In genomic region chr19:55637534-55637933, GRCh38 we compare ENCODE assay signal across 19 cellular contexts. TPM values are rescaled to one million over a fixed set of nuclear protein-coding genes. Genes with fewer than 3 reads are reported as not detected.
DNase-seq lines count a peak whose midpoint lies in the region; ATAC-seq and TF ChIP-seq lines count a peak whose summit lies in the region.
"Had no signal": no experiment of that assay in that cellular context is flagged by ENCODE, and none has a peak within 500 bp of the region (broad histone marks: within the 10 kb centered on the region; RNA-seq: fewer than 3 reads in every experiment).

No MANE protein-coding gene starts in this region.

- no peaks in the 10 kb centered on the region for H3K36me3 ChIP-seq in CD4-positive, CD25-positive, alpha-beta regulatory T cell (ENCODE audit: control insufficient read depth, insufficient read depth, low read length)
- H3K36me3 ChIP-seq in DND-41 (ENCODE audit: insufficient read depth, low read length): peaks cover 3% of the 10 kb centered on the region
- H3K36me3 ChIP-seq: pancreas had no signal

- DNase-seq in CD4-positive, CD25-positive, alpha-beta regulatory T cell: no peak
- DNase-seq in DND-41: no peak
- no peak for DNase-seq in activated naive CD8-positive, alpha-beta T cell treated with anti-CD3 and anti-CD28 coated beads for 36 hours
- no peak for DNase-seq in natural killer cell
- DNase-seq in NCI-H2081 treated with DMSO at 0.1 percent for 48 hours (lab: John Stamatoyannopoulos, UW): no peak
- no peak for DNase-seq in central memory CD4-positive, alpha-beta T cell
- DNase-seq in NCI-H128 (lab: John Stamatoyannopoulos, UW; ENCODE audit: unreplicated experiment): no peak
- DNase-seq: activated CD8-positive, alpha-beta memory T cell treated with anti-CD3 and anti-CD28 coated beads, Interleukin-2, amount 50 U/mL, for 48 hours; anterior cingulate cortex; erythroblast; HCEC 1CT; OCI-M1; stimulated activated CD4-positive, alpha-beta T cell treated with anti-CD3 and anti-CD28 coated beads, Interleukin-12 subunit alpha, Interleukin-12 subunit beta, amount 100 ng/mL, for 4 hours; substantia nigra had no signal

- no peak overlapping the region for H2AFZ ChIP-seq in DND-41 (ENCODE audit: low read depth, low read length)

- intact Hi-C loops in natural killer cell (cut with micrococcal nuclease): loop anchor here (10.0 kb wide), 1 partner anchor 167 kb away; no protein-coding TSS in a partner anchor

- H3K27ac ChIP-seq in CD4-positive, CD25-positive, alpha-beta regulatory T cell (ENCODE audit: insufficient read depth, low read length, poor library complexity, severe bottlenecking): no peak overlapping the region
- H3K27ac ChIP-seq in DND-41 (ENCODE audit: low read length): no peak overlapping the region
- H3K27ac ChIP-seq: C4-2B, coronary artery, pancreas, SK-N-MC had no signal

- peaks cover 19% of the 10 kb centered on the region for H4K20me1 ChIP-seq in DND-41 (ENCODE audit: insufficient read depth, low read length)

- peaks cover 11% of the 10 kb centered on the region for H3K27me3 Mint-ChIP-seq in CD4-positive, CD25-positive, alpha-beta regulatory T cell
- peaks cover 6% of the 10 kb centered on the region for H3K27me3 Mint-ChIP-seq in activated naive CD8-positive, alpha-beta T cell treated with anti-CD3 and anti-CD28 coated beads for 36 hours
- no peaks in the 10 kb centered on the region for H3K27me3 Mint-ChIP-seq in natural killer cell (ENCODE audit: low read depth in 2 of 2)

- H3K9ac ChIP-seq in DND-41 (ENCODE audit: low read depth, low read length): no peak overlapping the region

- peak overlapping the region; percentile 58 to 100 (median 100) for H3K27ac Mint-ChIP-seq in CD4-positive, CD25-positive, alpha-beta regulatory T cell
- H3K27ac Mint-ChIP-seq in activated naive CD8-positive, alpha-beta T cell treated with anti-CD3 and anti-CD28 coated beads for 36 hours: peak overlapping the region; percentile 71
- H3K27ac Mint-ChIP-seq in natural killer cell: peak overlapping the region; percentile 100

- H3K4me2 ChIP-seq in DND-41 (ENCODE audit: insufficient read depth, low read length): peak overlapping the region; percentile 13

- no peak overlapping the region for H3K4me3 ChIP-seq in CD4-positive, CD25-positive, alpha-beta regulatory T cell (ENCODE audit: low read depth, low read length)
- H3K4me3 ChIP-seq in DND-41 (ENCODE audit: low read depth in 1 of 2, low read length in 2 of 2): no peak overlapping the region
- H3K4me3 ChIP-seq: coronary artery, pancreas, SK-N-MC had no signal

- ATAC-seq in CD4-positive, CD25-positive, alpha-beta regulatory T cell (ENCODE audit: low read depth in 2 of 2): no peak
- ATAC-seq in DND-41 (ENCODE audit: insufficient read depth, low read depth) (no peak), natural killer cell (no peak), GM18907 (IDR thresholded peaks at IDR 0.05; ENCODE audit: unreplicated experiment) (no peak)
- ATAC-seq: pancreas had no signal

- H3K4me3 Mint-ChIP-seq in CD4-positive, CD25-positive, alpha-beta regulatory T cell: peak overlapping the region; percentile 71 to 100 (median 92)
- peak overlapping the region; percentile 30 for H3K4me3 Mint-ChIP-seq in activated naive CD8-positive, alpha-beta T cell treated with anti-CD3 and anti-CD28 coated beads for 36 hours
- peak overlapping the region; percentile 62 for H3K4me3 Mint-ChIP-seq in natural killer cell

- H3K4me1 ChIP-seq in CD4-positive, CD25-positive, alpha-beta regulatory T cell (ENCODE audit: control insufficient read depth, insufficient read depth, low read length, poor library complexity, severe bottlenecking): peaks cover 71% of the 10 kb centered on the region
- H3K4me1 ChIP-seq in DND-41 (ENCODE audit: insufficient read depth, low read length): peaks cover 67% of the 10 kb centered on the region

- peaks cover 71% of the 10 kb centered on the region for H3K79me2 ChIP-seq in DND-41 (ENCODE audit: insufficient read depth, low read length)

- H3K27me3 ChIP-seq in CD4-positive, CD25-positive, alpha-beta regulatory T cell (ENCODE audit: control insufficient read depth, insufficient read depth, low read length): no peaks in the 10 kb centered on the region
- H3K27me3 ChIP-seq in DND-41 (ENCODE audit: insufficient read depth, low read length, poor library complexity): no peaks in the 10 kb centered on the region
- H3K27me3 ChIP-seq: pancreas had no signal

- no peaks in the 10 kb centered on the region for H3K9me3 ChIP-seq in CD4-positive, CD25-positive, alpha-beta regulatory T cell (ENCODE audit: control insufficient read depth in 2 of 2, low read length in 2 of 2)
- H3K9me3 ChIP-seq in DND-41 (ENCODE audit: insufficient read depth, low read length, severe bottlenecking): no peaks in the 10 kb centered on the region
- H3K9me3 ChIP-seq: pancreas had no signal

- TF ChIP-seq CTCF in DND-41 (IDR thresholded peaks at IDR 0.05; ENCODE audit: borderline replicate concordance, extremely low read depth, low read length, poor library complexity, severe bottlenecking) (no peak), natural killer cell (IDR thresholded peaks at IDR 0.05) (no peak)

- H3K4me1 Mint-ChIP-seq in CD4-positive, CD25-positive, alpha-beta regulatory T cell: peaks cover 4 to 71% (median 45%) of the 10 kb centered on the region in 4 donors
- H3K4me1 Mint-ChIP-seq in activated naive CD8-positive, alpha-beta T cell treated with anti-CD3 and anti-CD28 coated beads for 36 hours: peaks cover 50% of the 10 kb centered on the region
- peaks cover 52 to 61% of the 10 kb centered on the region in 2 donors for H3K4me1 Mint-ChIP-seq in natural killer cell

- H3K36me3 Mint-ChIP-seq in CD4-positive, CD25-positive, alpha-beta regulatory T cell: peaks cover 28% of the 10 kb centered on the region
- peaks cover 47% of the 10 kb centered on the region for H3K36me3 Mint-ChIP-seq in activated naive CD8-positive, alpha-beta T cell treated with anti-CD3 and anti-CD28 coated beads for 36 hours
- no peaks in the 10 kb centered on the region for H3K36me3 Mint-ChIP-seq in natural killer cell

- H3K9me3 Mint-ChIP-seq in CD4-positive, CD25-positive, alpha-beta regulatory T cell: peaks cover 0 to 2% (median 0%) of the 10 kb centered on the region in 7 donors
- H3K9me3 Mint-ChIP-seq in activated naive CD8-positive, alpha-beta T cell treated with anti-CD3 and anti-CD28 coated beads for 36 hours: peaks cover 6% of the 10 kb centered on the region
- no peaks in the 10 kb centered on the region for H3K9me3 Mint-ChIP-seq in natural killer cell

RNA-seq across cellular contexts. Expression of gene ZNF580, which starts 3.3 kb away (rescaled TPM):
- total RNA-seq in CD4-positive, CD25-positive, alpha-beta regulatory T cell: 30.8 TPM
- 10 to 100 TPM; 14.3 to 18.9 (median 16.0) TPM for polyA plus RNA-seq in CD4-positive, CD25-positive, alpha-beta regulatory T cell
- 10 to 100 TPM; 29.6 to 30.6 TPM for total RNA-seq in activated naive CD8-positive, alpha-beta T cell treated with anti-CD3 and anti-CD28 coated beads for 36 hours
- 10 to 100 TPM; 38.0 to 46.0 (median 40.0) TPM for total RNA-seq in natural killer cell

RNA-seq across cellular contexts. Expression of gene ZNF581, which starts 5.9 kb away (rescaled TPM):
- total RNA-seq in CD4-positive, CD25-positive, alpha-beta regulatory T cell: 23.7 TPM
- polyA plus RNA-seq in CD4-positive, CD25-positive, alpha-beta regulatory T cell: 10 to 100 TPM; 26.5 to 36.6 (median 35.1) TPM
- total RNA-seq in activated naive CD8-positive, alpha-beta T cell treated with anti-CD3 and anti-CD28 coated beads for 36 hours: 10 to 100 TPM; 39.9 to 42.3 TPM
- total RNA-seq in natural killer cell: 10 to 100 TPM; 15.4 to 21.9 (median 19.0) TPM

RNA-seq across cellular contexts. Expression of gene CCDC106, which starts 10.5 kb away (rescaled TPM):
- total RNA-seq in CD4-positive, CD25-positive, alpha-beta regulatory T cell: 0.99 TPM
- 1 to 10 TPM in 1 of 4 donors, under 1 TPM in 3; 0.22 to 1.0 (median 0.51) TPM for polyA plus RNA-seq in CD4-positive, CD25-positive, alpha-beta regulatory T cell
- 10 to 100 TPM; 10.9 to 12.0 TPM for total RNA-seq in activated naive CD8-positive, alpha-beta T cell treated with anti-CD3 and anti-CD28 coated beads for 36 hours
- total RNA-seq in natural killer cell: 1 to 10 TPM; 2.0 to 3.2 (median 3.2) TPM

RNA-seq across cellular contexts. Expression of gene ZNF784, which starts 13.2 kb away (rescaled TPM):
- total RNA-seq in CD4-positive, CD25-positive, alpha-beta regulatory T cell: 11.1 TPM
- polyA plus RNA-seq in CD4-positive, CD25-positive, alpha-beta regulatory T cell: 1 to 10 TPM; 1.0 to 2.4 (median 1.6) TPM
- 1 to 10 TPM; 3.7 to 3.9 TPM for total RNA-seq in activated naive CD8-positive, alpha-beta T cell treated with anti-CD3 and anti-CD28 coated beads for 36 hours
- 1 to 10 TPM; 6.4 to 7.9 (median 7.1) TPM for total RNA-seq in natural killer cell

RNA-seq across cellular contexts. Expression of gene U2AF2, which starts 17.3 kb away (rescaled TPM):
- total RNA-seq in CD4-positive, CD25-positive, alpha-beta regulatory T cell: 283 TPM
- 1 to 10 TPM; 7.2 to 9.3 (median 8.2) TPM for polyA plus RNA-seq in CD4-positive, CD25-positive, alpha-beta regulatory T cell
- 100 to 1,000 TPM; 341 to 345 TPM for total RNA-seq in activated naive CD8-positive, alpha-beta T cell treated with anti-CD3 and anti-CD28 coated beads for 36 hours
- total RNA-seq in natural killer cell: 100 to 1,000 TPM; 304 to 322 (median 321) TPM

Comparison
In these comparisons a context has a peak if more than half of its experiments do, and no peak if none do; other contexts are left out.
1. H3K4me3 Mint-ChIP-seq: peak in every context shown above with its lines; median percentile 92 in CD4-positive, CD25-positive, alpha-beta regulatory T cell; 62 in natural killer cell; 30 in activated naive CD8-positive, alpha-beta T cell treated with anti-CD3 and anti-CD28 coated beads for 36 hours.